ENCODE assay signal across 32 cellular contexts in genomic region chrX:153907456-153907855, GRCh38. TPM values are rescaled to one million over a fixed set of nuclear protein-coding genes. Genes with fewer than 3 reads are reported as not detected.
"Had no signal": no experiment of that assay in that cellular context is flagged by ENCODE, and none has a peak within 500 bp of the region (broad histone marks: within the 10 kb centered on the region; RNA-seq: fewer than 3 reads in every experiment).

No MANE protein-coding gene starts in this region.

- DNase-seq: head of caudate nucleus; hippocampal formation; immature natural killer cell; left ventricle myocardium inferior; mesendoderm; naive B cell; nephron progenitor cell; nucleus accumbens; retina; small intestine; stimulated activated CD4-positive, alpha-beta T cell treated with anti-CD3 and anti-CD28 coated beads, Interleukin-1b, Interleukin-23, amount 100 ng/mL, for 48 hours; stimulated activated CD4-positive, alpha-beta T cell treated with anti-CD3 and anti-CD28 coated beads, Interleukin-2, amount 100 ng/mL, for 48 hours; stimulated activated CD4-positive, alpha-beta T cell treated with anti-CD3 and anti-CD28 coated beads, Interleukin-4, amount 100 ng/mL, for 4 hours; stimulated activated CD8-positive, alpha-beta memory T cell treated with anti-CD3 and anti-CD28 coated beads, Interleukin-4, amount 100 ng/mL, for 48 hours; stimulated activated naive CD4-positive, alpha-beta T cell treated with Interleukin-2 at 50 U/mL for 16 hours; stimulated activated naive CD8-positive, alpha-beta T cell treated with anti-CD3 and anti-CD28 coated beads, Interleukin-15, amount 100 ng/mL, for 72 hours; substantia nigra; uterus had no signal

- H2AFZ ChIP-seq: neural progenitor cell had no signal

- H3K9me3 Mint-ChIP-seq: immature natural killer cell; naive B cell; stimulated activated memory B cell treated with anti-CD40 and anti-IgM and Interleukin-4, amounts not matched to agents 10 μg/mL and 1 μg/mL and 100 μg/mL, for 72 hours; stimulated activated naive CD8-positive, alpha-beta T cell treated with anti-CD3 and anti-CD28 coated beads, Interleukin-15, amount 100 ng/mL, for 72 hours; type B pancreatic cell had no signal

- H3K4me3 ChIP-seq: left ventricle myocardium inferior, lung, neural progenitor cell, pancreas, prostate gland, tibial nerve, uterus had no signal

- H3K4me3 Mint-ChIP-seq: immature natural killer cell; mesothelial cell of epicardium; naive B cell; nephron progenitor cell; neural progenitor cell; stimulated activated memory B cell treated with anti-CD40 and anti-IgM and Interleukin-4, amounts not matched to agents 10 μg/mL and 1 μg/mL and 100 μg/mL, for 72 hours; stimulated activated naive CD8-positive, alpha-beta T cell treated with anti-CD3 and anti-CD28 coated beads, Interleukin-15, amount 100 ng/mL, for 72 hours; type B pancreatic cell had no signal

- H3K27me3 Mint-ChIP-seq: naive B cell; stimulated activated memory B cell treated with anti-CD40 and anti-IgM and Interleukin-4, amounts not matched to agents 10 μg/mL and 1 μg/mL and 100 μg/mL, for 72 hours; stimulated activated naive CD8-positive, alpha-beta T cell treated with anti-CD3 and anti-CD28 coated beads, Interleukin-15, amount 100 ng/mL, for 72 hours; type B pancreatic cell had no signal

- H3K9ac ChIP-seq: neural progenitor cell had no signal

- H3K27me3 ChIP-seq: neural progenitor cell, tibial nerve, uterus had no signal

- H3K27ac Mint-ChIP-seq: mesothelial cell of epicardium, nephron progenitor cell, neural progenitor cell, type B pancreatic cell had no signal

- H3K36me3 ChIP-seq: left ventricle myocardium inferior, neural progenitor cell, pancreas, prostate gland, tibial nerve, uterus had no signal

- H3K36me3 Mint-ChIP-seq: naive B cell, neural progenitor cell, type B pancreatic cell had no signal

- H3K4me2 ChIP-seq: neural progenitor cell had no signal

- FAIRE-seq: islet of Langerhans, pancreas, small intestine had no signal

- H3K27ac ChIP-seq: left ventricle myocardium inferior, neural progenitor cell, pancreas, prostate gland, tibial nerve, uterus had no signal

- H3K9me3 ChIP-seq: left ventricle myocardium inferior, pancreas, prostate gland, tibial nerve, uterus had no signal

- ATAC-seq: pancreas; right cardiac atrium; sciatic nerve; stimulated activated memory B cell treated with anti-CD40 and anti-IgM and Interleukin-4, amounts not matched to agents 10 μg/mL and 1 μg/mL and 100 μg/mL, for 72 hours; stimulated activated naive CD8-positive, alpha-beta T cell treated with anti-CD3 and anti-CD28 coated beads, Interleukin-15, amount 100 ng/mL, for 72 hours had no signal

- H3K4me1 ChIP-seq: neural progenitor cell, pancreas, prostate gland, uterus had no signal

RNA-seq across cellular contexts. Expression of gene AVPR2, which starts 3.0 kb away (rescaled TPM):
- total RNA-seq: mesothelial cell of epicardium, mononuclear cell, osteoblast, temporal lobe had no signal
- polyA plus RNA-seq: immature natural killer cell had no signal

RNA-seq across cellular contexts. Expression of gene L1CAM, which starts 21.5 kb away (rescaled TPM):
- polyA plus RNA-seq: immature natural killer cell had no signal
